In genomic region chr19:53538378-53539109, GRCh38 we compare ENCODE assay signal across 8 cellular contexts. TPM values are rescaled to one million over a fixed set of nuclear protein-coding genes. Genes with fewer than 3 reads are reported as not detected.
DNase-seq lines count a peak whose midpoint lies in the region; ATAC-seq and TF ChIP-seq lines count a peak whose summit lies in the region.

No MANE protein-coding gene starts in this region.

- TF ChIP-seq CTCF in Loucy (conservative IDR thresholded peaks at IDR 0.05; ENCODE audit: low read length) (no peak), coronary artery (IDR thresholded peaks at IDR 0.05) (no peak), mucosa of descending colon (IDR thresholded peaks at IDR 0.05) (no peak)

- intact Hi-C loops in mucosa of descending colon (cut with DNase I, micrococcal nuclease): no loop called here

- DNase-seq in coronary artery (ENCODE audit: low spot score) (no peak), mucosa of descending colon (no peak), AG20443 (ENCODE audit: low spot score) (no peak), DMS 273 treated with DMSO at 0.1 percent for 48 hours (lab: John Stamatoyannopoulos, UW) (no peak), NK-92 (lab: John Stamatoyannopoulos, UW; ENCODE audit: unreplicated experiment) (no peak), foreskin melanocyte (no peak)

- H3K79me2 ChIP-seq in Loucy (ENCODE audit: insufficient read depth, low read length): 0 out of 2 replicates have a peak, but pooled peaks cover 2% of the 10 kb centered on the region

- no peaks in the 10 kb centered on the region for H3K27me3 ChIP-seq in Loucy (ENCODE audit: insufficient read depth, low read length, poor library complexity, severe bottlenecking)

- peak overlapping the region; percentile 84 to 97 for H3K27ac ChIP-seq in coronary artery

- H3K9me3 ChIP-seq in Loucy (ENCODE audit: insufficient read depth, low read depth, low read length) (no peaks in the 10 kb centered on the region), mucosa of descending colon (no peaks in the 10 kb centered on the region)

- H2AFZ ChIP-seq in Loucy (ENCODE audit: low read length): peak overlapping the region; percentile 88

- no peaks in the 10 kb centered on the region for H3K9me2 ChIP-seq in Loucy (replicated peaks; ENCODE audit: low read depth, low read length)

- H3K36me3 ChIP-seq in Loucy (ENCODE audit: insufficient read depth, low read length) (no peaks in the 10 kb centered on the region), mucosa of descending colon (ENCODE audit: low read depth) (no peaks in the 10 kb centered on the region)

- no peaks in the 10 kb centered on the region for H3F3A ChIP-seq in Loucy (ENCODE audit: low read depth)

- H3K4me3 ChIP-seq in Loucy (ENCODE audit: low read length, poor library complexity, severe bottlenecking) (peak overlapping the region; percentile 74), coronary artery (peak overlapping the region; percentile 90), mucosa of descending colon (peak overlapping the region; percentile 42)

- peak overlapping the region; percentile 72 for H3K9ac ChIP-seq in Loucy (ENCODE audit: low read depth, low read length, poor library complexity, severe bottlenecking)

- H3K4me1 ChIP-seq in Loucy (ENCODE audit: insufficient read depth, low read length, poor library complexity, severe bottlenecking): no peaks in the 10 kb centered on the region
- H3K4me1 ChIP-seq in mucosa of descending colon (ENCODE audit: low read depth): peaks cover 6% of the 10 kb centered on the region

- H3K4me2 ChIP-seq in Loucy (ENCODE audit: low read depth, low read length, poor library complexity, severe bottlenecking): peak overlapping the region; percentile 65

- peak; percentile 20 for ATAC-seq in GM21576 (IDR thresholded peaks at IDR 0.05; ENCODE audit: unreplicated experiment)
- ATAC-seq in mucosa of descending colon: peak; percentile 33

- no peaks in the 10 kb centered on the region for H4K20me1 ChIP-seq in Loucy (ENCODE audit: insufficient read depth, low read length, poor library complexity, severe bottlenecking)

RNA-seq across cellular contexts. Expression of gene ZNF331, which starts 0.6 kb away (rescaled TPM):
- 10 to 100 TPM in 1 of 3 donors, 1 to 10 TPM in 2; 4.6 to 18.8 (median 6.1) TPM for total RNA-seq in mucosa of descending colon
